In the genomic region with DNA sequence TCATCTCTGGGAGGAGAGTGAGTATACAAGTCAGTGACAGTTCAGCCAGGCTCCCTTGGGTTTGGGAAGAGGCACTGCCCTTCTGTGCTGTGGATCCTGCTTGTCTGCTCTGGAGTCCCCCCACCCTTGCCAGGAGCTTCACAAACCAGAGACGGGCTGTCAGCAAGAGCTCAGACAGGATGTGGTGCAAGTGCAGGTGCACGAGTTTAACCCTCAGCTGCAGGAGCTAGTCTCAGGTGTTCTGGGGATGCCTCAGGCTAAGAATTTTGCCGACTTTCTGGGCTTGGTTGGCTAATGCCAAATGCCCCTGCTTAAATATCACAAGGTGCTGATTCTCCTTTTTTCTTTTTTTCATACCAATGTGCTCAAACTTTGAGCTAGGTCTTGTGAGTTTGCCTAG, we compare ENCODE assay signal across 8 cellular contexts. TPM values are rescaled to one million over a fixed set of nuclear protein-coding genes. Genes with fewer than 3 reads are reported as not detected.
A peak's percentile ranks its signal among the peaks of the same experiment; 100 is the strongest.
DNase-seq lines count a peak whose midpoint lies in the region; ATAC-seq and TF ChIP-seq lines count a peak whose summit lies in the region.

No MANE protein-coding gene starts in this region.

- TF ChIP-seq POLR2A in Peyer's patch (IDR thresholded peaks at IDR 0.05) (no peak), stomach (IDR thresholded peaks at IDR 0.05) (no peak)

- H3K36me3 ChIP-seq in Peyer's patch (peaks cover 0 to 13% (median 0%) of the 10 kb centered on the region in 3 donors), stomach (peaks cover 12 to 52% (median 45%) of the 10 kb centered on the region in 4 donors)

- WGBS in stomach, 5 donors = 56 to 67% (median 63%) methylated on average over 3 of the region's 3 CpGs

- intact Hi-C loops in stomach (cut with DNase I; ENCODE audit: low total_unique reads) = no loop called here

- no peak for TF ChIP-seq EP300 in stomach (IDR thresholded peaks at IDR 0.05)

- H3K27me3 ChIP-seq in Peyer's patch = no peaks in the 10 kb centered on the region
- no peaks in the 10 kb centered on the region for H3K27me3 ChIP-seq in stomach

- H3K9me3 ChIP-seq in Peyer's patch (no peaks in the 10 kb centered on the region), stomach (no peaks in the 10 kb centered on the region)

- DNase-seq in Peyer's patch (peak in 2 of 3 donors; percentile 52 to 65), cerebellar cortex (ENCODE audit: low spot score) (peak; percentile 18), DMS153 (lab: John Stamatoyannopoulos, UW) (no peak), HT-29 (ENCODE audit: low spot score) (no peak), stomach (no peak)
- DNase-seq in stimulated activated CD4-positive, alpha-beta T cell treated with anti-CD3 and anti-CD28 coated beads, Interleukin-12 subunit alpha, Interleukin-12 subunit beta, amount 100 ng/mL, for 4 hours = peak; percentile 16

- peaks cover 0 to 13% (median 8%) of the 10 kb centered on the region in 4 donors for H3K4me1 ChIP-seq in Peyer's patch
- H3K4me1 ChIP-seq in stomach = peaks cover 4 to 21% (median 17%) of the 10 kb centered on the region in 4 donors

- TF ChIP-seq CTCF in Peyer's patch (IDR thresholded peaks at IDR 0.05) = no peak
- TF ChIP-seq CTCF in stomach (IDR thresholded peaks at IDR 0.05) = no peak

- ATAC-seq in GM21528 (IDR thresholded peaks at IDR 0.05; ENCODE audit: low FRiP score, unreplicated experiment) (peak; percentile 13), GM21423 (IDR thresholded peaks at IDR 0.05; ENCODE audit: unreplicated experiment) (no peak)

- H3K27ac ChIP-seq in Peyer's patch (peak overlapping the region in 2 of 4 donors; percentile 0 to 72), stomach (peak overlapping the region in 2 of 5 donors; percentile 49 to 62)

- H3K4me3 ChIP-seq in Peyer's patch (peak overlapping the region in 1 of 4 donors; percentile 61), stomach (peak overlapping the region in 1 of 4 donors; percentile 68)

RNA-seq across cellular contexts. Expression of a gene that starts 22.3 kb away (rescaled TPM):
- total RNA-seq in Peyer's patch (10 to 100 TPM; 10.7 to 86.6 (median 24.9) TPM), stomach (10 to 100 TPM in 4 of 5 donors, 1 to 10 TPM in 1; 8.5 to 31.2 (median 15.4) TPM)
- total RNA-seq in HT-29 (2014; rRNA removed; shearing (Covaris generic)) = 20.6 and 22.9 TPM in 2 replicates
- polyA plus RNA-seq in stomach = 1 to 10 TPM; 3.7 to 6.5 (median 4.1) TPM

RNA-seq across cellular contexts. Expression of a gene that starts 44.9 kb away (rescaled TPM):
- total RNA-seq in Peyer's patch (10 to 100 TPM; 19.8 to 24.9 (median 23.2) TPM), stomach (10 to 100 TPM in 2 of 5 donors, 1 to 10 TPM in 3; 2.9 to 42.9 (median 7.3) TPM)
- total RNA-seq in HT-29 (2014; rRNA removed; shearing (Covaris generic)) = 11.9 and 20.9 TPM in 2 replicates
- 1 to 10 TPM; 5.4 to 6.4 (median 6.4) TPM for polyA plus RNA-seq in stomach

Comparison
In these comparisons a context has a peak if more than half of its experiments do, and no peak if none do; other contexts are left out.
1. DNase-seq: peak in Peyer's patch (2 of 3), cerebellar cortex (single experiment) and stimulated activated CD4-positive, alpha-beta T cell treated with anti-CD3 and anti-CD28 coated beads, Interleukin-12 subunit alpha, Interleukin-12 subunit beta, amount 100 ng/mL, for 4 hours (single experiment); none in DMS153 (single experiment), HT-29 (single experiment) and stomach (single experiment).